8 cellular contexts compared by ENCODE assay signal in genomic region chr10:3902054-3902808, GRCh38.
DNase-seq lines count a peak whose midpoint lies in the region; ATAC-seq and TF ChIP-seq lines count a peak whose summit lies in the region.

No MANE protein-coding gene starts in this region.

- H3K4me1 Mint-ChIP-seq in T-helper 17 cell: peaks cover 14% of the 10 kb centered on the region

- H3K27ac Mint-ChIP-seq in T-helper 17 cell: peak overlapping the region; percentile 84

- peaks cover 0 to 17% (median 11%) of the 10 kb centered on the region in 4 donors for H3K4me1 ChIP-seq in stomach

- H3K4me3 ChIP-seq in stomach: no peak overlapping the region

- no peaks in the 10 kb centered on the region for H3K36me3 ChIP-seq in stomach

- H3K27ac ChIP-seq in stomach: peak overlapping the region in 3 of 5 donors; percentile 33 to 52 (median 44)

- peak overlapping the region; percentile 59 for H3K4me3 Mint-ChIP-seq in T-helper 17 cell

- no peak for DNase-seq in activated CD4-positive, CD25-positive, alpha-beta regulatory T cell treated with anti-CD3 and anti-CD28 coated beads, Interleukin-2, amount 50 U/mL, for 72 hours
- DNase-seq in T-helper 17 cell: peak; percentile 16 to 40 (median 17)
- DNase-seq in glomerular visceral epithelial cell (ENCODE audit: extremely low spot score): peak; percentile 57
- no peak for DNase-seq in stomach
- no peak for DNase-seq in ecto neural progenitor cell (ENCODE audit: low spot score)
- no peak for DNase-seq in omental fat pad (ENCODE audit: low spot score)

- TF ChIP-seq EP300 in stomach (IDR thresholded peaks at IDR 0.05): no peak

- TF ChIP-seq CTCF in stomach (IDR thresholded peaks at IDR 0.05) (no peak), omental fat pad (IDR thresholded peaks at IDR 0.05) (no peak)

- intact Hi-C loops in stomach (cut with DNase I; ENCODE audit: low total_unique reads): no loop called here

- no peaks in the 10 kb centered on the region for H3K9me3 ChIP-seq in T-helper 17 cell (ENCODE audit: control insufficient read depth, low read length, poor library complexity, severe bottlenecking)
- no peaks in the 10 kb centered on the region for H3K9me3 ChIP-seq in stomach

- peak; percentile 82 to 85 for ATAC-seq in activated CD4-positive, CD25-positive, alpha-beta regulatory T cell treated with anti-CD3 and anti-CD28 coated beads, Interleukin-2, amount 50 U/mL, for 24 hours
- ATAC-seq in HG02970 (IDR thresholded peaks at IDR 0.05; ENCODE audit: low FRiP score, unreplicated experiment): peak; percentile 93
- peak; percentile 90 for ATAC-seq in T-helper 17 cell
- no peak for ATAC-seq in omental fat pad (ENCODE audit: low FRiP score)

- no peaks in the 10 kb centered on the region for H3K36me3 Mint-ChIP-seq in T-helper 17 cell (ENCODE audit: low read depth)

- no peaks in the 10 kb centered on the region for H3K27me3 Mint-ChIP-seq in T-helper 17 cell

- no peaks in the 10 kb centered on the region for H3K27me3 ChIP-seq in stomach

- 42 to 62% (median 45%) methylated on average over 8 of the region's 8 CpGs for WGBS in stomach, 5 donors

- TF ChIP-seq POLR2A in stomach (IDR thresholded peaks at IDR 0.05): no peak

Comparison
In these comparisons a context has a peak if more than half of its experiments do, and no peak if none do; other contexts are left out.
1. DNase-seq: peak in T-helper 17 cell (3 of 3) and glomerular visceral epithelial cell (single experiment); none in activated CD4-positive, CD25-positive, alpha-beta regulatory T cell treated with anti-CD3 and anti-CD28 coated beads, Interleukin-2, amount 50 U/mL, for 72 hours (single experiment), stomach (single experiment), ecto neural progenitor cell (single experiment) and omental fat pad (single experiment).